1 cellular context compared by ENCODE assay signal in genomic region chr19:33304760-33305647, GRCh38.
A peak's percentile ranks its signal among the peaks of the same experiment; 100 is the strongest.
TF ChIP-seq lines count a peak whose summit lies in the region.

No MANE protein-coding gene starts in this region.

TF ChIP-seq in HepG2, 621 proteins besides CTCF, POLR2A, EP300 and RAD21 (continued from another document and continues in another):
- TF ChIP-seq ZNF710 (CRISPR knock-in tag; IDR thresholded peaks at IDR 0.05; ENCODE audit: borderline replicate concordance) (no peak), REPIN1 (CRISPR knock-in tag; IDR thresholded peaks at IDR 0.05; ENCODE audit: borderline replicate concordance, low read depth) (0 out of 2 replicates have a peak, but pooled peaks have one; percentile 13), SKIL (CRISPR knock-in tag; IDR thresholded peaks at IDR 0.05; ENCODE audit: borderline replicate concordance) (no peak), ZBTB49 (CRISPR knock-in tag; IDR thresholded peaks at IDR 0.05; ENCODE audit: borderline replicate concordance) (no peak), MTF2 (CRISPR knock-in tag; IDR thresholded peaks at IDR 0.05; ENCODE audit: borderline replicate concordance) (no peak), FOXK2 (IDR thresholded peaks at IDR 0.05) (no peak), ZNF543 (CRISPR knock-in tag; IDR thresholded peaks at IDR 0.05) (peak; percentile 62; the same call in 1 of the 2 replicates), ZNF512B (CRISPR knock-in tag; IDR thresholded peaks at IDR 0.05; ENCODE audit: borderline replicate concordance) (no peak), ZNF784 (CRISPR knock-in tag; IDR thresholded peaks at IDR 0.05; ENCODE audit: borderline replicate concordance) (no peak; the same call in 1 of the 2 replicates), AFF4 (CRISPR knock-in tag; IDR thresholded peaks at IDR 0.05) (no peak), ARHGAP35 (CRISPR knock-in tag; IDR thresholded peaks at IDR 0.05; ENCODE audit: borderline replicate concordance) (no peak), AHDC1 (CRISPR knock-in tag; IDR thresholded peaks at IDR 0.05; ENCODE audit: borderline replicate concordance) (no peak), ZNF773 (CRISPR knock-in tag; IDR thresholded peaks at IDR 0.05; ENCODE audit: borderline replicate concordance) (no peak), SMAD3 (CRISPR knock-in tag; IDR thresholded peaks at IDR 0.05) (peak; percentile 13; the same call in 1 of the 2 replicates), TRIM24 (CRISPR knock-in tag; IDR thresholded peaks at IDR 0.05) (no peak), RERE (CRISPR knock-in tag; IDR thresholded peaks at IDR 0.05; ENCODE audit: low read depth) (no peak), ZNF572 (CRISPR knock-in tag; IDR thresholded peaks at IDR 0.05) (no peak), HNRNPH1 (optimal IDR thresholded peaks at IDR 0.05; ENCODE audit: low read depth, low read length) (no peak)
